Comparison of ENCODE assay signal across 9 cellular contexts in the genomic region with DNA sequence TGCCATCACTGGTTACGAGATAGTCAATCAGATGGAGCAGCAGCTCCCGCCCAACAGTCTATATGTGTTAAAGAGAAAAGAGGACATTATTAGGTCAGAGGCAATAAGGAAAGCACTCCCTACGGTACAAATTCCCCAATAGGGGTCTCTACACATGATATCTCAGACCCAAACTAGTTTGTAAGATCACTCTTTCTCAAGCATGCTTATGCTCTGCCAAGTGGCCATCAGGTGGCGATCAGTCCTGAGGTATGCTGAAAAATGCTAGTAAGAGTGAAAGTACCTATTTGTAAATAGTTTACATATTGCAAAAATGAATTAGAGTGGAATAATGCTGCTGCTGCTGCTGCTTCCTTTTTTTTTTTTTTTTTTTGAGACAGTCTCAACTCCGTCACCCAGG.
DNase-seq lines count a peak whose midpoint lies in the region; ATAC-seq, FAIRE-seq and TF ChIP-seq lines count a peak whose summit lies in the region.
"Had no signal": no experiment of that assay in that cellular context is flagged by ENCODE, and none has a peak within 500 bp of the region (broad histone marks: within the 10 kb centered on the region; RNA-seq: fewer than 3 reads in every experiment).

No MANE protein-coding gene starts in this region.

- no TSS peak for BruUV-seq in OCI-LY7 (replicated peaks; lab: Mats Ljungman, UMichigan)

- POLR2A ChIA-PET in OCI-LY7 (lab: Charles Lee): interaction anchor here (0.7 to 1.2 kb wide), 2 partner anchors 14 to 61 kb away, joined by 6 to 7 read pairs; no protein-coding TSS in a partner anchor

- no peaks in the 10 kb centered on the region for H3K9me2 ChIP-seq in OCI-LY7 (ENCODE audit: insufficient read depth, low read length)

- DNase-seq in D721Med (ENCODE audit: insufficient read length, low spot score): no peak
- DNase-seq in OCI-LY7 (ENCODE audit: low spot score): peak; percentile 67
- peak; percentile 23 for DNase-seq in iPS DF 19.7 (ENCODE audit: low read depth, low spot score)
- DNase-seq in NCI-H2227 treated with DMSO at 0.1 percent for 48 hours (lab: John Stamatoyannopoulos, UW): no peak
- DNase-seq in ecto neural progenitor cell (ENCODE audit: low spot score): no peak
- DNase-seq in NCI-H1105 (lab: John Stamatoyannopoulos, UW): no peak
- DNase-seq: kidney had no signal

- no peaks in the 10 kb centered on the region for H3K36me3 ChIP-seq in OCI-LY7 (ENCODE audit: insufficient read depth, low read length)

- H3K9me3 ChIP-seq in OCI-LY7 (ENCODE audit: low read length): no peaks in the 10 kb centered on the region

- TF ChIP-seq CTCF in D721Med (IDR thresholded peaks at IDR 0.05; ENCODE audit: insufficient read depth, missing control alignments) (peak; percentile 33), OCI-LY7 (conservative IDR thresholded peaks at IDR 0.05; ENCODE audit: low read length) (peak; percentile 84)

- peak; percentile 61 for ATAC-seq in GM21786 (IDR thresholded peaks at IDR 0.05; ENCODE audit: unreplicated experiment)
- no peak for ATAC-seq in HG02588 (IDR thresholded peaks at IDR 0.05; ENCODE audit: unreplicated experiment)

- peaks cover 23% of the 10 kb centered on the region for H3K4me1 ChIP-seq in OCI-LY7 (ENCODE audit: insufficient read depth, low read length, poor library complexity, severe bottlenecking)

- CTCF ChIA-PET in OCI-LY7 (lab: Charles Lee; ENCODE audit: unreplicated experiment): no interaction called here

- no peaks in the 10 kb centered on the region for H3K79me2 ChIP-seq in OCI-LY7 (ENCODE audit: insufficient read depth, low read depth, low read length)

- H4K20me1 ChIP-seq in OCI-LY7 (ENCODE audit: insufficient read depth, low read length): no peaks in the 10 kb centered on the region

- intact Hi-C loops in OCI-LY7 (cut with micrococcal nuclease; ENCODE audit: unreplicated experiment): loop anchor here (1.0 kb wide), 1 partner anchor 198 kb away; no protein-coding TSS in a partner anchor

- FAIRE-seq in D721Med (lab: Jason Lieb, UNC): no peak
- FAIRE-seq: kidney had no signal

- no peak overlapping the region for H3K27ac ChIP-seq in OCI-LY7 (ENCODE audit: low read depth, low read length, poor library complexity, severe bottlenecking)

- H2AFZ ChIP-seq in OCI-LY7 (ENCODE audit: low read length): no peak overlapping the region

- no peak overlapping the region for H3K4me2 ChIP-seq in OCI-LY7 (ENCODE audit: low read length)

- no peak overlapping the region for H3K4me3 ChIP-seq in OCI-LY7 (ENCODE audit: low read depth, low read length, poor library complexity, severe bottlenecking)

Comparison
In these comparisons a context has a peak if more than half of its experiments do, and no peak if none do; other contexts are left out.
1. DNase-seq: peak in OCI-LY7 (single experiment) and iPS DF 19.7 (single experiment); none in D721Med (single experiment), NCI-H2227 treated with DMSO at 0.1 percent for 48 hours (single experiment), ecto neural progenitor cell (single experiment) and NCI-H1105 (single experiment).